Comparison of ENCODE assay signal across 12 cellular contexts in the genomic region with DNA sequence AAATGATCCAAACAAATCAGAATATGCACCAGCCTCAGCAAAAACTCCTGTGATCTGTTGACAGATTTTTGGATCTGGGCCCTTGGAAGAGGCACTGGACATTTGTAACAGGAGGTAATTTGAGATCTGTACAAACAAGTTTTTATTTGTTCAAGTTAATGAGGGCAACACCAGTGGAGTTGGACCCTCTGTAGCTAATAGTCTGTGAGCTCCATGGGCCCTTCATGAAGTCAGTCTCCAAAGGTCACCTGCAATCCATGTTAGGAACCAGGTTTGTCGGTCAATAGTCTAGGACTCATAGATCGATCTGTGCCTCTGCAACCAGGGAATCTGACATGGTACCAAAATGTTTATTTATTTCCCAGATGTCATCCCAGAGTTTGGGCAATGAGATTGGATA. TPM values are rescaled to one million over a fixed set of nuclear protein-coding genes. Genes with fewer than 3 reads are reported as not detected.
DNase-seq lines count a peak whose midpoint lies in the region; ATAC-seq and TF ChIP-seq lines count a peak whose summit lies in the region.
"Had no signal": no experiment of that assay in that cellular context is flagged by ENCODE, and none has a peak within 500 bp of the region (broad histone marks: within the 10 kb centered on the region; RNA-seq: fewer than 3 reads in every experiment).

No MANE protein-coding gene starts in this region.

- ATAC-seq in psoas muscle, result peak; percentile 66 to 83 (median 70)
- ATAC-seq: esophagus mucosa, T-helper 17 cell had no signal

- H3K36me3 Mint-ChIP-seq in glutamatergic neuron (ENCODE audit: unreplicated experiment), result no peaks in the 10 kb centered on the region

- no peaks in the 10 kb centered on the region for H3K9me3 Mint-ChIP-seq in glutamatergic neuron (ENCODE audit: unreplicated experiment)

- H3K4me1 Mint-ChIP-seq in glutamatergic neuron (ENCODE audit: low read depth, unreplicated experiment), result peaks cover 43% of the 10 kb centered on the region

- WGBS in psoas muscle, 3 donors, result 25 to 39% (median 37%) methylated on average over 2 of the region's 2 CpGs

- peak overlapping the region; percentile 52 for H3K4me3 ChIP-seq in psoas muscle
- H3K4me3 ChIP-seq: cardiac muscle cell, testis had no signal

- no peaks in the 10 kb centered on the region for H3K36me3 ChIP-seq in psoas muscle (ENCODE audit: insufficient read depth in 1 of 2, low read depth in 1 of 2)
- H3K36me3 ChIP-seq: cardiac muscle cell had no signal

- intact Hi-C loops in psoas muscle (cut with DNase I), result loop anchor here (2.0 to 5.0 kb wide), 3 partner anchors 13 to 71 kb away; no protein-coding TSS in a partner anchor

- no peaks in the 10 kb centered on the region for H3K27me3 Mint-ChIP-seq in glutamatergic neuron (ENCODE audit: unreplicated experiment)
- H3K27me3 Mint-ChIP-seq: T-helper 17 cell had no signal

- peaks cover 61% of the 10 kb centered on the region for H3K4me1 ChIP-seq in psoas muscle
- H3K4me1 ChIP-seq: testis had no signal

- peak overlapping the region; percentile 28 for H3K27ac Mint-ChIP-seq in glutamatergic neuron (ENCODE audit: unreplicated experiment)
- H3K27ac Mint-ChIP-seq: T-helper 17 cell had no signal

- TF ChIP-seq CTCF in glutamatergic neuron (IDR thresholded peaks at IDR 0.05; ENCODE audit: partially characterized antibody, unreplicated experiment) (no peak), psoas muscle (IDR thresholded peaks at IDR 0.05) (no peak)

- H3K27me3 ChIP-seq in psoas muscle (ENCODE audit: insufficient read depth in 3 of 3, low read length in 2 of 3), result no peaks in the 10 kb centered on the region
- H3K27me3 ChIP-seq: cardiac muscle cell, testis had no signal

- H3K27ac ChIP-seq in psoas muscle, result peak overlapping the region; percentile 91
- H3K27ac ChIP-seq: cardiac muscle cell, testis had no signal

- DNase-seq in HuH-7.5 (ENCODE audit: low spot score) (peak; percentile 25), NCI-H446 treated with DMSO at 0.1 percent for 48 hours (lab: John Stamatoyannopoulos, UW) (peak; percentile 90), glutamatergic neuron (no peak), psoas muscle (no peak), inferior parietal cortex (ENCODE audit: extremely low spot score) (no peak), NAMALWA (ENCODE audit: low spot score) (no peak)
- no peak for DNase-seq in activated CD4-positive, alpha-beta T cell treated with anti-CD3 and anti-CD28 coated beads for 1 hour
- DNase-seq: activated gamma-delta T cell, T-helper 17 cell, testis had no signal

- no peak overlapping the region for H3K4me3 Mint-ChIP-seq in glutamatergic neuron (ENCODE audit: unreplicated experiment)
- H3K4me3 Mint-ChIP-seq: T-helper 17 cell had no signal

- no peaks in the 10 kb centered on the region for H3K9me3 ChIP-seq in psoas muscle
- H3K9me3 ChIP-seq: testis had no signal

RNA-seq across cellular contexts. Expression of a gene that starts 40.9 kb away (rescaled TPM):
- total RNA-seq in glutamatergic neuron (ENCODE audit: unreplicated experiment) (192 TPM), psoas muscle (100 to 1,000 TPM in 3 of 4 donors, 10 to 100 TPM in 1; 99.1 to 279 (median 191) TPM)
- polyA plus RNA-seq in psoas muscle, result 100 to 1,000 TPM in 2 of 3 donors, 10 to 100 TPM in 1; 29.5 to 193 (median 139) TPM

Comparison
In these comparisons a context has a peak if more than half of its experiments do, and no peak if none do; other contexts are left out.
1. DNase-seq: peak in HuH-7.5 (single experiment) and NCI-H446 treated with DMSO at 0.1 percent for 48 hours (single experiment); none in glutamatergic neuron (single experiment), psoas muscle (0 of 2), inferior parietal cortex (single experiment), NAMALWA (single experiment) and activated CD4-positive, alpha-beta T cell treated with anti-CD3 and anti-CD28 coated beads for 1 hour (single experiment).